ENCODE assay signal across 9 cellular contexts in the genomic region with DNA sequence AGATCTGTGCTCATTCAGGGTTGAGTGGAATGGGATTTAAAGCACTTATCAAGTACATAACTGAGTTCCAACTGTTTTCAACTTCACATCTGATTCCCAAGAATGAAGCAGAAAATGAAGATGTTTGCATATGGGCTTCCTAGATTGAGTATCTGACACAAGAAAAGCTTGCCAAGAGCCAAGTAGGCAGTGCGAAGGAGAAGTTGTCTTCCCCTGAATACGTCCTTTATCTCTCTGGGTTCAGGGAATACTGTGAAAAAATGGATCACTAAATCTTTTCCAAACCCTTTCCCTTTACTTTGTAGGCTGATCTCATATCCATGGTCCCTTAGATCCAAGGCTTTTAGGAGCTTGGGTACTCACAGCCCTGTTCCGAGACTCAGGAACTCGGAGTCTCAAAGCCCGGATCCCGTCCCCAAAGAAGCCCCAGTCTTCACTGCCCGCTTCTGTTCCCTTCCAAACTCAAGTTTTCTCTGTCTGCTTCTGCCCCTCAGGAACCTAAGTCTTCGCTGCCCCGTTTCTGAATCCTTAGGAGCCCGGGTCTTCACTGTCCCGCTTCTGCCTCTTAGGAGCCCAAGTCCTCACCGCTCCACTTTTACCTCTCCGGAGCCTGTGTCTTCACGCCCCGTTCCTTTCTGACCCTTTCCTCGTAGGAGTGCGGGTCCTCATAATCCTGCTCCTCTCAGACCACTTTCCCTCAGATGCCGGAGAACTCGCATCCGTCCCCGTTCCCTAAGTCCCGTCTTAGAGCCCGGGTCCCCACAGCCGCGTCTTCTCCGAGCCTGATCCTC. TPM values are rescaled to one million over a fixed set of nuclear protein-coding genes. Genes with fewer than 3 reads are reported as not detected.
DNase-seq lines count a peak whose midpoint lies in the region; ATAC-seq and TF ChIP-seq lines count a peak whose summit lies in the region.
"Had no signal": no experiment of that assay in that cellular context is flagged by ENCODE, and none has a peak within 500 bp of the region (broad histone marks: within the 10 kb centered on the region; RNA-seq: fewer than 3 reads in every experiment).

No MANE protein-coding gene starts in this region.

- ATAC-seq in GM21390 (IDR thresholded peaks at IDR 0.05; ENCODE audit: unreplicated experiment) (peak; percentile 7), left colon (peak; percentile 35)

- H3K9me2 ChIP-seq in Loucy (replicated peaks; ENCODE audit: low read depth, low read length): no peaks in the 10 kb centered on the region

- H3K27me3 ChIP-seq in BLaER1 treated with 17β-estradiol and CSF1 and Interleukin-3, amounts not matched to agents 10 nM and 100 nM: no peaks in the 10 kb centered on the region
- H3K27me3 ChIP-seq in Loucy (ENCODE audit: insufficient read depth, low read length, poor library complexity, severe bottlenecking): no peaks in the 10 kb centered on the region

- H3K9me3 ChIP-seq in BLaER1 treated with 17β-estradiol and CSF1 and Interleukin-3, amounts not matched to agents 10 nM and 100 nM (replicated peaks in 1 of 11): no peaks in the 10 kb centered on the region
- no peaks in the 10 kb centered on the region for H3K9me3 ChIP-seq in Loucy (ENCODE audit: insufficient read depth, low read depth, low read length)

- H4K20me1 ChIP-seq in BLaER1 treated with 17β-estradiol and CSF1 and Interleukin-3, amounts not matched to agents 10 nM and 100 nM: peaks cover 0 to 14% (median 0%) of the 10 kb centered on the region in 11 experiments; a peak in 4 of 22 replicates
- peaks cover 4% of the 10 kb centered on the region for H4K20me1 ChIP-seq in Loucy (ENCODE audit: insufficient read depth, low read length, poor library complexity, severe bottlenecking)

- H2AFZ ChIP-seq in Loucy (ENCODE audit: low read length): peak overlapping the region; percentile 97

- H3K36me3 Mint-ChIP-seq in brain: no peaks in the 10 kb centered on the region

- intact Hi-C loops in left colon (cut with DNase I, micrococcal nuclease): loop anchor here in 1 of 2 donors (5.0 kb wide), 1 partner anchor 95 kb away; a partner anchor contains a TSS

- peaks cover 4% of the 10 kb centered on the region; the same call in 1 of the 2 replicates for H3F3A ChIP-seq in Loucy (ENCODE audit: low read depth)

- peak overlapping the region; percentile 91 to 97 (median 94) for H3K9ac ChIP-seq in BLaER1 treated with 17β-estradiol and CSF1 and Interleukin-3, amounts not matched to agents 10 nM and 100 nM
- peak overlapping the region; percentile 86 for H3K9ac ChIP-seq in Loucy (ENCODE audit: low read depth, low read length, poor library complexity, severe bottlenecking)

- peak overlapping the region; percentile 81 to 91 (median 86) for H3K4me2 ChIP-seq in BLaER1 treated with 17β-estradiol and CSF1 and Interleukin-3, amounts not matched to agents 10 nM and 100 nM
- H3K4me2 ChIP-seq in Loucy (ENCODE audit: low read depth, low read length, poor library complexity, severe bottlenecking): peak overlapping the region; percentile 85

- TF ChIP-seq CTCF in Loucy (conservative IDR thresholded peaks at IDR 0.05; ENCODE audit: low read length) (no peak), brain (conservative IDR thresholded peaks at IDR 0.05) (no peak)

- H3K79me2 ChIP-seq in Loucy (ENCODE audit: insufficient read depth, low read length): 0 out of 2 replicates have a peak, but pooled peaks cover 10% of the 10 kb centered on the region

- no peaks in the 10 kb centered on the region for H3K9me3 Mint-ChIP-seq in brain

- no peak for DNase-seq in left colon
- peak in 4 of 49 donors; percentile 33 to 65 (median 49) for DNase-seq in substantia nigra (lab: John Stamatoyannopoulos, UW)
- no peak for DNase-seq in NOMO-1 treated with DMSO at 0.1 percent for 48 hours (lab: John Stamatoyannopoulos, UW; ENCODE audit: unreplicated experiment)
- DNase-seq in activated gamma-delta T cell treated with Interleukin-2 at 50 U/mL for 16 hours: no peak

- peaks cover 61% of the 10 kb centered on the region for H3K4me1 Mint-ChIP-seq in brain

- peak overlapping the region; percentile 96 to 100 (median 99) for H3K4me3 Mint-ChIP-seq in brain

- H3K27ac Mint-ChIP-seq in brain: peak overlapping the region; percentile 97 to 100 (median 99)

- H3K4me1 ChIP-seq in BLaER1 treated with 17β-estradiol and CSF1 and Interleukin-3, amounts not matched to agents 10 nM and 100 nM: peaks cover 34 to 58% (median 41%) of the 10 kb centered on the region in 10 experiments
- peaks cover 22% of the 10 kb centered on the region for H3K4me1 ChIP-seq in Loucy (ENCODE audit: insufficient read depth, low read length, poor library complexity, severe bottlenecking)

- peak overlapping the region; percentile 88 to 97 (median 95) for H3K27ac ChIP-seq in BLaER1 treated with 17β-estradiol and CSF1 and Interleukin-3, amounts not matched to agents 10 nM and 100 nM
- peak overlapping the region; percentile 95 for H3K27ac ChIP-seq in substantia nigra (ENCODE audit: low read depth, low read length, poor library complexity, severe bottlenecking)

- H3K4me3 ChIP-seq in BLaER1 treated with 17β-estradiol and CSF1 and Interleukin-3, amounts not matched to agents 10 nM and 100 nM: peak overlapping the region; percentile 76 to 93 (median 86)
- H3K4me3 ChIP-seq in Loucy (ENCODE audit: low read length, poor library complexity, severe bottlenecking): peak overlapping the region; percentile 88

- H3K27me3 Mint-ChIP-seq in brain: peaks cover 9% of the 10 kb centered on the region

- H3K36me3 ChIP-seq in BLaER1 treated with 17β-estradiol and CSF1 and Interleukin-3, amounts not matched to agents 10 nM and 100 nM: 0 out of 22 replicates have a peak, but pooled peaks cover 0 to 4% (median 0%) of the 10 kb centered on the region in 11 experiments
- no peaks in the 10 kb centered on the region for H3K36me3 ChIP-seq in Loucy (ENCODE audit: insufficient read depth, low read length)

RNA-seq across cellular contexts. Expression of a gene that starts 0.6 kb away (rescaled TPM):
- 24.0 TPM for polyA plus RNA-seq in brain (ENCODE audit: insufficient read depth, low read depth, low replicate concordance)
- total RNA-seq in left colon: 10 to 100 TPM; 14.7 to 15.2 TPM

RNA-seq across cellular contexts. Expression of a gene that starts 6.1 kb away (rescaled TPM):
- polyA plus RNA-seq in brain (ENCODE audit: insufficient read depth, low read depth, low replicate concordance): not detected
- total RNA-seq in left colon: not detected
- total RNA-seq: HT1080 had no signal

RNA-seq across cellular contexts. Expression of a gene that starts 26.3 kb away (rescaled TPM):
- polyA plus RNA-seq in brain (ENCODE audit: insufficient read depth, low read depth, low replicate concordance): 12.7 TPM
- total RNA-seq in left colon: 10 to 100 TPM; 12.4 to 13.3 TPM

RNA-seq across cellular contexts. Expression of a gene that starts 50.2 kb away (rescaled TPM):
- polyA plus RNA-seq in brain (ENCODE audit: insufficient read depth, low read depth, low replicate concordance): 0.97 TPM
- total RNA-seq in left colon: 1 to 10 TPM; 3.0 to 4.7 TPM
- total RNA-seq: HT1080 had no signal
